ENCODE assay signal across 24 cellular contexts in genomic region chr5:16914584-16914983, GRCh38. TPM values are rescaled to one million over a fixed set of nuclear protein-coding genes. Genes with fewer than 3 reads are reported as not detected.
"Had no signal": no experiment of that assay in that cellular context is flagged by ENCODE, and none has a peak within 500 bp of the region (broad histone marks: within the 10 kb centered on the region; RNA-seq: fewer than 3 reads in every experiment).

No MANE protein-coding gene starts in this region.

- FAIRE-seq: frontal cortex had no signal

- H3K36me3 ChIP-seq: heart left ventricle, left ventricle myocardium inferior, neutrophil, sigmoid colon, tibial nerve had no signal

- H3K9ac ChIP-seq: parathyroid adenoma had no signal

- H2AFZ ChIP-seq: parathyroid adenoma had no signal

- H3K27me3 ChIP-seq: heart left ventricle, neutrophil, sigmoid colon, tibial nerve had no signal

- H3K4me1 ChIP-seq: left ventricle myocardium inferior, parathyroid adenoma, tibial nerve had no signal

- DNase-seq: activated CD4-positive, alpha-beta T cell treated with anti-CD3 and anti-CD28 coated beads for 36 hours; activated CD4-positive, alpha-beta T cell treated with anti-CD3 and anti-CD28 coated beads, Interleukin-2, amount 50 U/mL, for 48 hours; activated naive CD4-positive, alpha-beta T cell; activated naive CD8-positive, alpha-beta T cell treated with anti-CD3 and anti-CD28 coated beads for 36 hours; amniotic stem cell; effector memory CD8-positive, alpha-beta T cell; heart left ventricle; kidney glomerular epithelial cell; left ventricle myocardium inferior; naive thymus-derived CD8-positive, alpha-beta T cell; sigmoid colon; stimulated activated CD4-positive, alpha-beta T cell treated with anti-CD3 and anti-CD28 coated beads, Interleukin-12 subunit alpha, Interleukin-12 subunit beta, amount 100 ng/mL, for 4 hours; stimulated activated CD4-positive, alpha-beta T cell treated with anti-CD3 and anti-CD28 coated beads, Interleukin-1b, Interleukin-23, amount 100 ng/mL, for 48 hours; stimulated activated naive CD4-positive, alpha-beta T cell treated with Interleukin-2 at 50 U/mL for 16 hours; substantia nigra; T-cell had no signal

- H3K79me2 ChIP-seq: parathyroid adenoma had no signal

- H3K9me3 ChIP-seq: heart left ventricle, left ventricle myocardium inferior, mucosa of descending colon, neutrophil, sigmoid colon, tibial nerve had no signal

- H3K4me3 ChIP-seq: heart left ventricle, left ventricle myocardium inferior, mucosa of descending colon, sigmoid colon, tibial nerve had no signal

- H3K27ac ChIP-seq: heart left ventricle, left ventricle myocardium inferior, neutrophil, parathyroid adenoma, sigmoid colon, tibial nerve had no signal

- ATAC-seq: activated CD4-positive, alpha-beta T cell treated with anti-CD3 and anti-CD28 coated beads for 36 hours; activated T-helper 17 cell treated with anti-CD3 and anti-CD28 coated beads, Interleukin-2, amount 50 U/mL, for 72 hours; effector memory CD8-positive, alpha-beta T cell; heart left ventricle; naive thymus-derived CD8-positive, alpha-beta T cell; SK-N-SH treated with all-trans-retinoic acid at 6 μM for 48 hours; T-cell; WTC11 had no signal

RNA-seq across cellular contexts. Expression of gene MYO10, which starts 21.5 kb away (rescaled TPM):
- total RNA-seq: naive thymus-derived CD8-positive, alpha-beta T cell had no signal
